ENCODE assay signal across 23 cellular contexts in genomic region chr5:147629196-147629595, GRCh38.
DNase-seq lines count a peak whose midpoint lies in the region; ATAC-seq, FAIRE-seq and TF ChIP-seq lines count a peak whose summit lies in the region.
"Had no signal": no experiment of that assay in that cellular context is flagged by ENCODE, and none has a peak within 500 bp of the region (broad histone marks: within the 10 kb centered on the region; RNA-seq: fewer than 3 reads in every experiment).

No MANE protein-coding gene starts in this region.

- H3K27me3 ChIP-seq in astrocyte (ENCODE audit: insufficient read depth, low read length), result no peaks in the 10 kb centered on the region
- no peaks in the 10 kb centered on the region for H3K27me3 ChIP-seq in endodermal cell (ENCODE audit: control insufficient read depth, insufficient read depth, low read length, poor library complexity, severe bottlenecking)

- H3K4me3 Mint-ChIP-seq in astrocyte (ENCODE audit: unreplicated experiment) (no peak overlapping the region), endodermal cell (no peak overlapping the region), nephron (no peak overlapping the region)
- H3K4me3 Mint-ChIP-seq: IgD-negative memory B cell had no signal

- WGBS in endodermal cell (ENCODE audit: insufficient coverage in 1 of 2, insufficient read length in 1 of 2), 2 experiments, result 82 to 92% methylated on average over 4 of the region's 4 CpGs

- H3K36me3 Mint-ChIP-seq in astrocyte (ENCODE audit: low read depth, unreplicated experiment) (peaks cover 8% of the 10 kb centered on the region), endodermal cell (ENCODE audit: low read depth) (no peaks in the 10 kb centered on the region), nephron (ENCODE audit: low read depth) (peaks cover 10% of the 10 kb centered on the region)
- H3K36me3 Mint-ChIP-seq: IgD-negative memory B cell had no signal

- H2AFZ ChIP-seq in astrocyte (ENCODE audit: low read depth, low read length), result no peak overlapping the region
- H2AFZ ChIP-seq: PC-9 had no signal

- TF ChIP-seq CTCF in astrocyte (IDR thresholded peaks at IDR 0.05; ENCODE audit: insufficient read depth, low read depth, low read length) (no peak), endodermal cell (conservative IDR thresholded peaks at IDR 0.05) (no peak), nephron (IDR thresholded peaks at IDR 0.05; ENCODE audit: unreplicated experiment in 3 of 3) (no peak)

- H3K9me3 ChIP-seq in astrocyte (ENCODE audit: insufficient read depth, low read depth, low read length) (no peaks in the 10 kb centered on the region), endodermal cell (ENCODE audit: control insufficient read depth, low read length) (no peaks in the 10 kb centered on the region)

- H3K79me2 ChIP-seq in astrocyte (ENCODE audit: insufficient read depth, low read length), result no peaks in the 10 kb centered on the region

- no peaks in the 10 kb centered on the region for H3K9me3 Mint-ChIP-seq in astrocyte (ENCODE audit: unreplicated experiment)
- H3K9me3 Mint-ChIP-seq in endodermal cell, result no peaks in the 10 kb centered on the region
- H3K9me3 Mint-ChIP-seq in nephron, result no peaks in the 10 kb centered on the region
- H3K9me3 Mint-ChIP-seq: IgD-negative memory B cell had no signal

- DNase-seq in Daoy (ENCODE audit: low read depth), result peak; percentile 51
- peak; percentile 55 for DNase-seq in astrocyte (ENCODE audit: low read depth)
- DNase-seq in endodermal cell, result no peak
- no peak for DNase-seq in stimulated activated naive CD8-positive, alpha-beta T cell treated with anti-CD3 and anti-CD28 coated beads, Interleukin-15, Interleukin-2, amounts not matched to agents 100 U/mL and 50 U/mL, for 24 hours
- no peak for DNase-seq in H54 (ENCODE audit: insufficient read length, low spot score)
- DNase-seq in NCI-H1092 treated with DMSO at 0.1 percent for 48 hours (lab: John Stamatoyannopoulos, UW), result no peak
- DNase-seq: 8988T, DMS153, DND-41, NCI-H1092, NCI-H1436, NCI-H187 treated with DMSO at 0.1 percent for 48 hours, NCI-H2171 treated with DMSO at 0.1 percent for 48 hours, NCI-H524, NCI-H748 treated with DMSO at 0.1 percent for 48 hours, PC-9, Right ventricle myocardium superior, RPMI8226 had no signal

- H3K36me3 ChIP-seq in astrocyte (ENCODE audit: insufficient read depth, low read length) (no peaks in the 10 kb centered on the region), endodermal cell (ENCODE audit: control insufficient read depth, insufficient read depth, low read length) (no peaks in the 10 kb centered on the region)

- no peaks in the 10 kb centered on the region for H3K27me3 Mint-ChIP-seq in astrocyte (ENCODE audit: low read depth, unreplicated experiment)
- peaks cover 2% of the 10 kb centered on the region for H3K27me3 Mint-ChIP-seq in endodermal cell (ENCODE audit: insufficient read depth)
- peaks cover 6% of the 10 kb centered on the region for H3K27me3 Mint-ChIP-seq in nephron (ENCODE audit: low read depth)
- H3K27me3 Mint-ChIP-seq: IgD-negative memory B cell had no signal

- FAIRE-seq in astrocyte (lab: Jason Lieb, UNC) (no peak), H54 (lab: Jason Lieb, UNC) (no peak)

- H3K4me1 ChIP-seq in astrocyte (ENCODE audit: insufficient read depth, low read length) (no peaks in the 10 kb centered on the region), endodermal cell (ENCODE audit: control insufficient read depth, insufficient read depth, low read length) (peaks cover 3% of the 10 kb centered on the region)

- H3K9ac ChIP-seq in astrocyte (ENCODE audit: low read length) (no peak overlapping the region), endodermal cell (ENCODE audit: extremely low read depth, low read length, poor library complexity, severe bottlenecking) (no peak overlapping the region)
- H3K9ac ChIP-seq: KMS-11 had no signal

- no peaks in the 10 kb centered on the region for H3K4me1 Mint-ChIP-seq in astrocyte (ENCODE audit: low read depth, unreplicated experiment)
- H3K4me1 Mint-ChIP-seq in endodermal cell, result peaks cover 26% of the 10 kb centered on the region
- H3K4me1 Mint-ChIP-seq in nephron, result peaks cover 4% of the 10 kb centered on the region
- H3K4me1 Mint-ChIP-seq: IgD-negative memory B cell had no signal

- H3K27ac Mint-ChIP-seq in astrocyte (ENCODE audit: unreplicated experiment) (no peak overlapping the region), endodermal cell (no peak overlapping the region), nephron (peak overlapping the region in 2 of 3 experiments; percentile 11 to 48)
- H3K27ac Mint-ChIP-seq: IgD-negative memory B cell had no signal

- no peaks in the 10 kb centered on the region for H4K20me1 ChIP-seq in astrocyte (ENCODE audit: insufficient read depth, low read length)

- H3K4me3 ChIP-seq in astrocyte (ENCODE audit: insufficient read depth, low read depth, low read length) (no peak overlapping the region), endodermal cell (ENCODE audit: low read length) (no peak overlapping the region)
- H3K4me3 ChIP-seq: PC-9 had no signal

- H3K27ac ChIP-seq in astrocyte (ENCODE audit: low read depth, low read length) (no peak overlapping the region), endodermal cell (ENCODE audit: low read depth, low read length) (peak overlapping the region; percentile 28)
- H3K27ac ChIP-seq: HL-60, KMS-11, PC-9 had no signal

- no peak overlapping the region for H3K4me2 ChIP-seq in astrocyte (ENCODE audit: low read length)
- H3K4me2 ChIP-seq: KMS-11, PC-9 had no signal

- no peak for ATAC-seq in stimulated activated naive CD8-positive, alpha-beta T cell treated with anti-CD3 and anti-CD28 coated beads, Interleukin-15, Interleukin-2, amounts not matched to agents 100 U/mL and 50 U/mL, for 24 hours
- ATAC-seq in HG03139 (IDR thresholded peaks at IDR 0.05; ENCODE audit: unreplicated experiment), result no peak

- no peak for TF ChIP-seq POLR2A in H54 (IDR thresholded peaks at IDR 0.05; ENCODE audit: low read depth, low read length)

Comparison
In these comparisons a context has a peak if more than half of its experiments do, and no peak if none do; other contexts are left out.
1. DNase-seq: peak in Daoy (single experiment) and astrocyte (single experiment); none in endodermal cell (single experiment), stimulated activated naive CD8-positive, alpha-beta T cell treated with anti-CD3 and anti-CD28 coated beads, Interleukin-15, Interleukin-2, amounts not matched to agents 100 U/mL and 50 U/mL, for 24 hours (single experiment), H54 (single experiment) and NCI-H1092 treated with DMSO at 0.1 percent for 48 hours (single experiment).
2. H3K27ac Mint-ChIP-seq: peak in nephron (2 of 3); none in astrocyte (single experiment) and endodermal cell (single experiment).